15 cellular contexts compared by ENCODE assay signal in genomic region chr5:55304584-55304983, GRCh38.
"Had no signal": no experiment of that assay in that cellular context is flagged by ENCODE, and none has a peak within 500 bp of the region (broad histone marks: within the 10 kb centered on the region; RNA-seq: fewer than 3 reads in every experiment).

No MANE protein-coding gene starts in this region.

- H3K4me3 Mint-ChIP-seq: activated naive CD4-positive, alpha-beta T cell treated with anti-CD3 and anti-CD28 coated beads, Interleukin-2, amount 10 ng/mL, durations not matched to agents 7 days and 5 days; activated T-cell treated with anti-CD3 and anti-CD28 coated beads, Interleukin-2, amount 50 U/mL, for 24 hours; stimulated activated effector memory CD8-positive, alpha-beta T cell treated with anti-CD3 and anti-CD28 coated beads, Interleukin-12 subunit alpha, Interleukin-12 subunit beta, amount 100 ng/mL, for 72 hours had no signal

- H3K27ac Mint-ChIP-seq: activated naive CD4-positive, alpha-beta T cell treated with anti-CD3 and anti-CD28 coated beads, Interleukin-2, amount 10 ng/mL, durations not matched to agents 7 days and 5 days; activated T-cell treated with anti-CD3 and anti-CD28 coated beads, Interleukin-2, amount 50 U/mL, for 24 hours had no signal

- H3K36me3 ChIP-seq: pancreas, uterus had no signal

- H3K27ac ChIP-seq: cardiac muscle cell, lower lobe of right lung, tibial artery, uterus, WERI-Rb-1 had no signal

- H3K27me3 ChIP-seq: cardiac muscle cell, dorsolateral prefrontal cortex, esophagus squamous epithelium, pancreas, tibial artery, uterus had no signal

- H3K4me3 ChIP-seq: esophagus squamous epithelium, lower lobe of right lung, pancreas, uterus had no signal

- H3K27me3 Mint-ChIP-seq: activated naive CD4-positive, alpha-beta T cell treated with anti-CD3 and anti-CD28 coated beads, Interleukin-2, amount 10 ng/mL, durations not matched to agents 7 days and 5 days; activated T-cell treated with anti-CD3 and anti-CD28 coated beads, Interleukin-2, amount 50 U/mL, for 24 hours had no signal

- ATAC-seq: left cardiac atrium; lower lobe of right lung; pancreas; stimulated activated effector memory CD8-positive, alpha-beta T cell treated with anti-CD3 and anti-CD28 coated beads, Interleukin-12 subunit alpha, Interleukin-12 subunit beta, amount 100 ng/mL, for 72 hours had no signal

- H3K9me3 ChIP-seq: lower lobe of right lung, pancreas, uterus had no signal

- H3K9me3 Mint-ChIP-seq: stimulated activated effector memory CD8-positive, alpha-beta T cell treated with anti-CD3 and anti-CD28 coated beads, Interleukin-12 subunit alpha, Interleukin-12 subunit beta, amount 100 ng/mL, for 72 hours had no signal

- H3K36me3 Mint-ChIP-seq: stimulated activated effector memory CD8-positive, alpha-beta T cell treated with anti-CD3 and anti-CD28 coated beads, Interleukin-12 subunit alpha, Interleukin-12 subunit beta, amount 100 ng/mL, for 72 hours had no signal

- DNase-seq: activated CD4-positive, alpha-beta T cell treated with anti-CD3 and anti-CD28 coated beads, Interleukin-2, amount 50 U/mL, for 48 hours; activated naive CD4-positive, alpha-beta T cell treated with anti-CD3 and anti-CD28 coated beads, Interleukin-2, amount 10 ng/mL, durations not matched to agents 7 days and 5 days; activated T-cell treated with anti-CD3 and anti-CD28 coated beads, Interleukin-2, amount 50 U/mL, for 24 hours; dorsolateral prefrontal cortex; esophagus squamous epithelium; glutamatergic neuron; left cardiac atrium; lower lobe of right lung; midbrain; pancreas; tibial artery; uterus; WERI-Rb-1 had no signal
